ENCODE assay signal across 26 cellular contexts in genomic region chr1:113538225-113538624, GRCh38.
DNase-seq lines count a peak whose midpoint lies in the region; ATAC-seq and TF ChIP-seq lines count a peak whose summit lies in the region.
"Had no signal": no experiment of that assay in that cellular context is flagged by ENCODE, and none has a peak within 500 bp of the region (broad histone marks: within the 10 kb centered on the region; RNA-seq: fewer than 3 reads in every experiment).

No MANE protein-coding gene starts in this region.

- WGBS in GM23248 (ENCODE audit: low coverage in 1 of 2, low lambda C conversion rate in 2 of 2, missing lambda C conversion rate in 2 of 2), 2 experiments: 4 to 11% methylated on average over 3 of the region's 3 CpGs

- H3K36me3 Mint-ChIP-seq in T-helper 17 cell (ENCODE audit: low read depth): no peaks in the 10 kb centered on the region
- H3K36me3 Mint-ChIP-seq: memory B cell, naive B cell had no signal

- no peak overlapping the region; the same call in 1 of the 2 replicates for H2AFZ ChIP-seq in GM23248

- peak overlapping the region; percentile 49 for H3K4me2 ChIP-seq in GM23248 (ENCODE audit: unreplicated experiment)

- H3K9me2 ChIP-seq in GM23248 (ENCODE audit: insufficient read depth): no peaks in the 10 kb centered on the region

- peak overlapping the region; percentile 17; the same call in 1 of the 2 replicates for H3K9ac ChIP-seq in GM23248

- H4K20me1 ChIP-seq in GM23248 (ENCODE audit: insufficient read depth): no peaks in the 10 kb centered on the region

- DNase-seq in GM23248 (peak; percentile 85), RWPE1 (ENCODE audit: low spot score) (peak; percentile 36), renal cortical epithelial cell (ENCODE audit: low read depth) (peak; percentile 7), T-helper 17 cell (no peak), COLO668 (lab: John Stamatoyannopoulos, UW; ENCODE audit: unreplicated experiment) (no peak), caudate nucleus (lab: John Stamatoyannopoulos, UW) (no peak)
- no peak for DNase-seq in effector memory CD4-positive, alpha-beta T cell
- DNase-seq: activated CD4-positive, alpha-beta T cell treated with anti-CD3 and anti-CD28 coated beads for 4 hours; activated naive CD4-positive, alpha-beta T cell treated with anti-CD3 and anti-CD28 coated beads for 36 hours; activated T-cell treated with anti-CD3 and anti-CD28 coated beads, Interleukin-2, amount 50 U/mL, for 48 hours; amygdala; CD4-positive, alpha-beta memory T cell; heart left ventricle; left cardiac atrium; naive B cell; NCI-H2107; NCI-H526; nucleus accumbens; SHP77; stimulated activated CD4-positive, alpha-beta T cell treated with anti-CD3 and anti-CD28 coated beads, Interleukin-12 subunit alpha, Interleukin-12 subunit beta, amount 100 ng/mL, for 4 hours; stimulated activated naive CD8-positive, alpha-beta T cell treated with anti-CD3 and anti-CD28 coated beads, Interleukin-15, amount 100 ng/mL, for 72 hours; T-helper 1 cell; tibial artery had no signal

- H3K27ac Mint-ChIP-seq in T-helper 17 cell: no peak overlapping the region
- H3K27ac Mint-ChIP-seq: activated naive CD4-positive, alpha-beta T cell treated with anti-CD3 and anti-CD28 coated beads for 36 hours; CD4-positive, alpha-beta memory T cell; memory B cell; naive B cell; stimulated activated naive CD8-positive, alpha-beta T cell treated with anti-CD3 and anti-CD28 coated beads, Interleukin-15, amount 100 ng/mL, for 72 hours had no signal

- no peaks in the 10 kb centered on the region for H3K36me3 ChIP-seq in GM23248 (ENCODE audit: low read depth)
- H3K36me3 ChIP-seq in effector memory CD4-positive, alpha-beta T cell (ENCODE audit: control insufficient read depth, insufficient read depth, low read length): no peaks in the 10 kb centered on the region
- H3K36me3 ChIP-seq: esophagus muscularis mucosa, heart left ventricle, tibial artery had no signal

- TF ChIP-seq CTCF in RWPE1 (conservative IDR thresholded peaks at IDR 0.05; ENCODE audit: low read depth): no peak

- H3K4me3 ChIP-seq in GM23248: no peak overlapping the region
- no peak overlapping the region for H3K4me3 ChIP-seq in effector memory CD4-positive, alpha-beta T cell (ENCODE audit: insufficient read depth, low read depth, low read length, poor library complexity, severe bottlenecking)
- H3K4me3 ChIP-seq: esophagus muscularis mucosa, heart left ventricle, tibial artery had no signal

- peaks cover 62% of the 10 kb centered on the region for H3F3A ChIP-seq in GM23248 (ENCODE audit: insufficient read depth)

- no peaks in the 10 kb centered on the region for H3K27me3 Mint-ChIP-seq in T-helper 17 cell
- H3K27me3 Mint-ChIP-seq: CD4-positive, alpha-beta memory T cell; stimulated activated naive CD8-positive, alpha-beta T cell treated with anti-CD3 and anti-CD28 coated beads, Interleukin-15, amount 100 ng/mL, for 72 hours had no signal

- H3K4me1 Mint-ChIP-seq in T-helper 17 cell: no peaks in the 10 kb centered on the region
- H3K4me1 Mint-ChIP-seq: memory B cell; naive B cell; stimulated activated naive CD8-positive, alpha-beta T cell treated with anti-CD3 and anti-CD28 coated beads, Interleukin-15, amount 100 ng/mL, for 72 hours had no signal

- no peaks in the 10 kb centered on the region for H3K27me3 ChIP-seq in GM23248 (replicated peaks; ENCODE audit: insufficient read depth)
- H3K27me3 ChIP-seq in effector memory CD4-positive, alpha-beta T cell (replicated peaks; ENCODE audit: control insufficient read depth, insufficient read depth, low read length, poor library complexity, severe bottlenecking): no peaks in the 10 kb centered on the region
- H3K27me3 ChIP-seq: esophagus muscularis mucosa, heart left ventricle, tibial artery had no signal

- in situ Hi-C loops in GM23248 (cut with MboI): no loop called here

- H3K27ac ChIP-seq in GM23248 (peak overlapping the region; percentile 66), RWPE1 (no peak overlapping the region), caudate nucleus (ENCODE audit: low read depth, low read length) (no peak overlapping the region)
- H3K27ac ChIP-seq in effector memory CD4-positive, alpha-beta T cell (ENCODE audit: insufficient read depth, low read length, poor library complexity, severe bottlenecking): no peak overlapping the region
- H3K27ac ChIP-seq: esophagus muscularis mucosa, heart left ventricle, tibial artery had no signal

- CTCF ChIA-PET in RWPE1 (lab: Yijun Ruan, JAX): interaction anchor here (0.6 kb wide), 1 partner anchor 46 kb away, joined by 3 read pairs; no protein-coding TSS in a partner anchor

- H3K4me1 ChIP-seq in GM23248 (ENCODE audit: insufficient read depth): peaks cover 83% of the 10 kb centered on the region
- H3K4me1 ChIP-seq in effector memory CD4-positive, alpha-beta T cell (ENCODE audit: control insufficient read depth, insufficient read depth, low read length, poor library complexity, severe bottlenecking): no peaks in the 10 kb centered on the region

- H3K4me3 Mint-ChIP-seq in T-helper 17 cell: no peak overlapping the region
- H3K4me3 Mint-ChIP-seq: activated naive CD4-positive, alpha-beta T cell treated with anti-CD3 and anti-CD28 coated beads for 36 hours; CD4-positive, alpha-beta memory T cell; memory B cell; naive B cell; stimulated activated naive CD8-positive, alpha-beta T cell treated with anti-CD3 and anti-CD28 coated beads, Interleukin-15, amount 100 ng/mL, for 72 hours had no signal

- H3K9me3 ChIP-seq in GM23248 (ENCODE audit: low read depth) (no peaks in the 10 kb centered on the region), T-helper 17 cell (ENCODE audit: control insufficient read depth, low read length, poor library complexity, severe bottlenecking) (no peaks in the 10 kb centered on the region)
- no peaks in the 10 kb centered on the region for H3K9me3 ChIP-seq in effector memory CD4-positive, alpha-beta T cell (ENCODE audit: control insufficient read depth, low read length)
- H3K9me3 ChIP-seq: esophagus muscularis mucosa, tibial artery had no signal

- H3K79me2 ChIP-seq in GM23248 (ENCODE audit: insufficient read depth): peaks cover 54% of the 10 kb centered on the region

- POLR2A ChIA-PET in RWPE1 (lab: Yijun Ruan, JAX; ENCODE audit: low non-redundant PET): no interaction called here

- ATAC-seq in esophagus mucosa (peak; percentile 63), T-helper 17 cell (no peak)
- ATAC-seq: heart left ventricle; stimulated activated naive CD8-positive, alpha-beta T cell treated with anti-CD3 and anti-CD28 coated beads, Interleukin-15, amount 100 ng/mL, for 72 hours had no signal

Comparison
In these comparisons a context has a peak if more than half of its experiments do, and no peak if none do; other contexts are left out.
1. DNase-seq: peak in GM23248 (single experiment), RWPE1 (single experiment) and renal cortical epithelial cell (single experiment); none in T-helper 17 cell (0 of 3), COLO668 (single experiment), caudate nucleus (0 of 61) and effector memory CD4-positive, alpha-beta T cell (0 of 3).